Comparison of ENCODE assay signal across 13 cellular contexts in genomic region chr13:30002577-30002976, GRCh38.
A peak's percentile ranks its signal among the peaks of the same experiment; 100 is the strongest.
DNase-seq lines count a peak whose midpoint lies in the region; ATAC-seq and TF ChIP-seq lines count a peak whose summit lies in the region.
"Had no signal": no experiment of that assay in that cellular context is flagged by ENCODE, and none has a peak within 500 bp of the region (broad histone marks: within the 10 kb centered on the region; RNA-seq: fewer than 3 reads in every experiment).

No MANE protein-coding gene starts in this region.

- DNase-seq in stimulated activated naive CD8-positive, alpha-beta T cell treated with anti-CD3 and anti-CD28 coated beads, Interleukin-15, amount 100 ng/mL, for 72 hours, result no peak
- no peak for DNase-seq in stimulated activated naive CD8-positive, alpha-beta T cell treated with anti-CD3 and anti-CD28 coated beads, Interleukin-15, Interleukin-2, amounts not matched to agents 100 U/mL and 50 U/mL, for 24 hours
- DNase-seq in RWPE1 (ENCODE audit: low spot score) (peak; percentile 53), fibroblast of pulmonary artery (ENCODE audit: low read depth) (peak; percentile 42), psoas muscle (no peak), T-cell (no peak), dorsolateral prefrontal cortex (no peak)
- DNase-seq: activated naive CD8-positive, alpha-beta T cell treated with anti-CD3 and anti-CD28 coated beads, Interleukin-2, amount 50 U/mL, for 24 hours; CD4-positive, CD25-positive, alpha-beta regulatory T cell; mucosa of descending colon; NCI-H1694 had no signal

- no peaks in the 10 kb centered on the region for H3K36me3 ChIP-seq in psoas muscle (ENCODE audit: insufficient read depth in 1 of 2, low read depth in 1 of 2)

- H3K27ac Mint-ChIP-seq in stimulated activated naive CD8-positive, alpha-beta T cell treated with anti-CD3 and anti-CD28 coated beads, Interleukin-15, amount 100 ng/mL, for 72 hours, result peak overlapping the region in 1 of 2 donors; percentile 13
- H3K27ac Mint-ChIP-seq in T-cell, result no peak overlapping the region
- H3K27ac Mint-ChIP-seq: activated naive CD8-positive, alpha-beta T cell treated with anti-CD3 and anti-CD28 coated beads, Interleukin-2, amount 50 U/mL, for 24 hours; CD4-positive, CD25-positive, alpha-beta regulatory T cell had no signal

- H3K4me3 ChIP-seq in fibroblast of pulmonary artery (replicated peaks; ENCODE audit: low read depth, low read length), result no peak overlapping the region
- no peak overlapping the region for H3K4me3 ChIP-seq in psoas muscle
- H3K4me3 ChIP-seq in dorsolateral prefrontal cortex, result no peak overlapping the region
- H3K4me3 ChIP-seq: mucosa of descending colon, skin epidermis had no signal

- no peaks in the 10 kb centered on the region for H3K36me3 Mint-ChIP-seq in T-cell

- POLR2A ChIA-PET in RWPE1 (lab: Yijun Ruan, JAX; ENCODE audit: low non-redundant PET) (no interaction called here), T-cell (lab: Charles Lee) (no interaction called here)

- H3K9me3 ChIP-seq in psoas muscle, result no peaks in the 10 kb centered on the region
- H3K9me3 ChIP-seq: mucosa of descending colon had no signal

- H3K4me1 Mint-ChIP-seq in stimulated activated naive CD8-positive, alpha-beta T cell treated with anti-CD3 and anti-CD28 coated beads, Interleukin-15, amount 100 ng/mL, for 72 hours, result peaks cover 25% of the 10 kb centered on the region
- peaks cover 16 to 18% (median 17%) of the 10 kb centered on the region in 3 donors for H3K4me1 Mint-ChIP-seq in T-cell

- CTCF ChIA-PET in RWPE1 (lab: Yijun Ruan, JAX) (no interaction called here), T-cell (lab: Charles Lee) (no interaction called here)

- H3K27me3 ChIP-seq in psoas muscle (ENCODE audit: insufficient read depth in 3 of 3, low read length in 2 of 3) (no peaks in the 10 kb centered on the region), dorsolateral prefrontal cortex (peaks cover 0 to 3% (median 0%) of the 10 kb centered on the region in 45 donors)

- H3K4me1 ChIP-seq in psoas muscle, result no peaks in the 10 kb centered on the region

- ATAC-seq in stimulated activated naive CD8-positive, alpha-beta T cell treated with anti-CD3 and anti-CD28 coated beads, Interleukin-15, amount 100 ng/mL, for 72 hours, result peak; percentile 66
- ATAC-seq in stimulated activated naive CD8-positive, alpha-beta T cell treated with anti-CD3 and anti-CD28 coated beads, Interleukin-15, Interleukin-2, amounts not matched to agents 100 U/mL and 50 U/mL, for 24 hours, result no peak
- ATAC-seq in psoas muscle (no peak), GM19035 (IDR thresholded peaks at IDR 0.05; ENCODE audit: unreplicated experiment) (no peak), T-cell (replicated peaks in 1 of 4) (no peak)
- ATAC-seq: activated naive CD8-positive, alpha-beta T cell treated with anti-CD3 and anti-CD28 coated beads, Interleukin-2, amount 50 U/mL, for 24 hours; mucosa of descending colon had no signal

- no peaks in the 10 kb centered on the region for H3K27me3 Mint-ChIP-seq in stimulated activated naive CD8-positive, alpha-beta T cell treated with anti-CD3 and anti-CD28 coated beads, Interleukin-15, amount 100 ng/mL, for 72 hours
- peaks cover 0 to 8% of the 10 kb centered on the region in 2 donors for H3K27me3 Mint-ChIP-seq in T-cell
- H3K27me3 Mint-ChIP-seq: activated naive CD8-positive, alpha-beta T cell treated with anti-CD3 and anti-CD28 coated beads, Interleukin-2, amount 50 U/mL, for 24 hours had no signal

- intact Hi-C loops in psoas muscle (cut with DNase I), result no loop called here
- intact Hi-C loops in dorsolateral prefrontal cortex (cut with DNase I), result no loop called here

- H3K27ac ChIP-seq in RWPE1 (no peak overlapping the region), psoas muscle (no peak overlapping the region), dorsolateral prefrontal cortex (no peak overlapping the region)
- H3K27ac ChIP-seq: skin epidermis had no signal

- TF ChIP-seq CTCF in RWPE1 (conservative IDR thresholded peaks at IDR 0.05; ENCODE audit: low read depth) (no peak), fibroblast of pulmonary artery (IDR thresholded peaks at IDR 0.05; ENCODE audit: low read length, missing control alignments) (no peak), psoas muscle (IDR thresholded peaks at IDR 0.05) (no peak), dorsolateral prefrontal cortex (IDR thresholded peaks at IDR 0.05 in 54 of 56, conservative IDR thresholded peaks at IDR 0.05 in 2 of 56; ENCODE audit: low read depth in 1 of 56, partially characterized antibody in 56 of 56) (no peak)

- H3K4me3 Mint-ChIP-seq in stimulated activated naive CD8-positive, alpha-beta T cell treated with anti-CD3 and anti-CD28 coated beads, Interleukin-15, amount 100 ng/mL, for 72 hours, result no peak overlapping the region
- no peak overlapping the region for H3K4me3 Mint-ChIP-seq in T-cell
- H3K4me3 Mint-ChIP-seq: activated naive CD8-positive, alpha-beta T cell treated with anti-CD3 and anti-CD28 coated beads, Interleukin-2, amount 50 U/mL, for 24 hours; CD4-positive, CD25-positive, alpha-beta regulatory T cell had no signal

- no peaks in the 10 kb centered on the region for H3K9me3 Mint-ChIP-seq in stimulated activated naive CD8-positive, alpha-beta T cell treated with anti-CD3 and anti-CD28 coated beads, Interleukin-15, amount 100 ng/mL, for 72 hours
- H3K9me3 Mint-ChIP-seq in T-cell, result no peaks in the 10 kb centered on the region
- H3K9me3 Mint-ChIP-seq: activated naive CD8-positive, alpha-beta T cell treated with anti-CD3 and anti-CD28 coated beads, Interleukin-2, amount 50 U/mL, for 24 hours had no signal

- WGBS in psoas muscle, 3 donors, result 57 to 69% (median 69%) methylated on average over 1 of the region's 1 CpG

Comparison
In these comparisons a context has a peak if more than half of its experiments do, and no peak if none do; other contexts are left out.
1. DNase-seq: peak in RWPE1 (single experiment) and fibroblast of pulmonary artery (single experiment); none in stimulated activated naive CD8-positive, alpha-beta T cell treated with anti-CD3 and anti-CD28 coated beads, Interleukin-15, amount 100 ng/mL, for 72 hours (0 of 2), stimulated activated naive CD8-positive, alpha-beta T cell treated with anti-CD3 and anti-CD28 coated beads, Interleukin-15, Interleukin-2, amounts not matched to agents 100 U/mL and 50 U/mL, for 24 hours (single experiment), psoas muscle (0 of 2), T-cell (0 of 34) and dorsolateral prefrontal cortex (0 of 10).